In genomic region chr1:64469614-64469976, GRCh38 we compare ENCODE assay signal across 8 cellular contexts. TPM values are rescaled to one million over a fixed set of nuclear protein-coding genes. Genes with fewer than 3 reads are reported as not detected.
DNase-seq lines count a peak whose midpoint lies in the region; ATAC-seq and TF ChIP-seq lines count a peak whose summit lies in the region.

No MANE protein-coding gene starts in this region.

- no peaks in the 10 kb centered on the region for H3K27me3 ChIP-seq in PC-3 (ENCODE audit: low read length)
- no peaks in the 10 kb centered on the region for H3K27me3 ChIP-seq in esophagus (ENCODE audit: control insufficient read depth in 1 of 2, insufficient read depth in 2 of 2, low read length in 2 of 2)

- ATAC-seq in GM18907 (IDR thresholded peaks at IDR 0.05; ENCODE audit: unreplicated experiment) = peak; percentile 4
- peak; percentile 16 for ATAC-seq in PC-3
- peak; percentile 17 for ATAC-seq in omental fat pad (ENCODE audit: low FRiP score)
- no peak for ATAC-seq in HG03442 (IDR thresholded peaks at IDR 0.05; ENCODE audit: unreplicated experiment)

- peak overlapping the region; percentile 92 for H2AFZ ChIP-seq in PC-3 (ENCODE audit: low read length)

- peaks cover 19% of the 10 kb centered on the region for H3K79me2 ChIP-seq in PC-3 (ENCODE audit: low read length)

- peaks cover 21% of the 10 kb centered on the region for H3K4me1 ChIP-seq in PC-3 (ENCODE audit: insufficient read depth, low read length)
- H3K4me1 ChIP-seq in esophagus (ENCODE audit: control insufficient read depth in 2 of 2, insufficient read depth in 2 of 2, low read length in 1 of 2) = peaks cover 0 to 5% of the 10 kb centered on the region in 2 donors

- no peaks in the 10 kb centered on the region for H3K9me2 ChIP-seq in PC-3 (replicated peaks; ENCODE audit: low read length)

- CTCF ChIA-PET in PC-3 (lab: Charles Lee) = no interaction called here

- 2% methylated on average over 22 of the region's 22 CpGs for WGBS in esophagus, 2 donors

- TF ChIP-seq CTCF in PC-3 (conservative IDR thresholded peaks at IDR 0.05; ENCODE audit: low read depth, low read length) (no peak), omental fat pad (IDR thresholded peaks at IDR 0.05) (no peak)

- H3K9ac ChIP-seq in PC-3 (ENCODE audit: low read length) = peak overlapping the region; percentile 80

- H3K36me3 ChIP-seq in PC-3 (ENCODE audit: low read depth, low read length) (no peaks in the 10 kb centered on the region), esophagus (ENCODE audit: control insufficient read depth in 2 of 2, insufficient read depth in 2 of 2, low read length in 1 of 2) (no peaks in the 10 kb centered on the region)

- intact Hi-C loops in PC-3 (cut with micrococcal nuclease) = no loop called here

- 0 out of 2 replicates have a peak, but pooled peaks cover 3% of the 10 kb centered on the region for H4K20me1 ChIP-seq in PC-3 (ENCODE audit: low read length)

- H3K9me3 ChIP-seq in PC-3 (ENCODE audit: low read length) = no peaks in the 10 kb centered on the region
- no peaks in the 10 kb centered on the region for H3K9me3 ChIP-seq in esophagus (ENCODE audit: control insufficient read depth in 2 of 2, insufficient read depth in 1 of 2, low read depth in 1 of 2, low read length in 1 of 2)

- DNase-seq in PC-3 = no peak
- no peak for DNase-seq in omental fat pad (ENCODE audit: low spot score)
- DNase-seq in activated effector memory CD4-positive, alpha-beta T cell treated with anti-CD3 and anti-CD28 coated beads, Interleukin-2, amount 50 U/mL, for 16 hours = no peak
- DNase-seq in stimulated activated CD4-positive, alpha-beta T cell treated with anti-CD3 and anti-CD28 coated beads, Interleukin-4, amount 100 ng/mL, for 24 hours = no peak
- DNase-seq in HUDEP-2 (lab: John Stamatoyannopoulos, UW; ENCODE audit: unreplicated experiment in 76 of 76) = no peak

- H3K4me3 ChIP-seq in PC-3 (ENCODE audit: low read length) = peak overlapping the region; percentile 89
- peak overlapping the region; percentile 69 to 74 for H3K4me3 ChIP-seq in esophagus (ENCODE audit: low read depth in 1 of 2, low read length in 2 of 2)

- H3K27ac ChIP-seq in PC-3 (ENCODE audit: low read length) (no peak overlapping the region), esophagus (ENCODE audit: low read depth in 2 of 2, low read length in 1 of 2) (peak overlapping the region; percentile 34 to 61)

- no TSS peak for BruUV-seq in PC-3 (replicated peaks; lab: Mats Ljungman, UMichigan)

- no peaks in the 10 kb centered on the region for H3F3A ChIP-seq in PC-3 (ENCODE audit: low read length, unreplicated experiment)

- peak overlapping the region; percentile 87 for H3K4me2 ChIP-seq in PC-3 (ENCODE audit: low read length)

- POLR2A ChIA-PET in PC-3 (lab: Charles Lee; ENCODE audit: unreplicated experiment) = no interaction called here

RNA-seq across cellular contexts. Expression of gene CACHD1, which starts 0.3 kb away (rescaled TPM):
- total RNA-seq in PC-3 (2014; rRNA removed) (6.6 TPM in 2 replicates), omental fat pad (10 to 100 TPM; 23.0 to 26.0 (median 23.9) TPM)
- polyA plus RNA-seq in esophagus = 1 to 10 TPM; 1.6 to 2.9 TPM
